In the genomic region with DNA sequence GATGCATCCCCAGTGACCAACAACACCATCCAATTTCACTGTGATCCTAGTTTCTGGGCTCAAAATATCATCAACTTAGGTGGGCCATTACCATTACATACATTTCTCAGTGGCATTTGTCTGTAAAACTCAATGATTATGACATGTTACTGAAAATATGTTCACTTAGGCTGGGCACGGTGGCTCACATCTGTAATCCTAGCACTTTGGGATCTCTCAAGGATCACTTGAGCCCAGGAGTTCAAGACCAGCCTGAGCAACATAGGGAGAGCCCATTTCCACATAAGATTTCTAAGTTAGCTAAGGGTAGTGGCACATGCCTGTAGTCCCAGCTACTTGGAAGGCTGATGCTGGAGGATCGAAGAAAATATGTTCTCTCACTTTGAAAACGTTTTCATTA, we compare ENCODE assay signal across 35 cellular contexts.
"Had no signal": no experiment of that assay in that cellular context is flagged by ENCODE, and none has a peak within 500 bp of the region (broad histone marks: within the 10 kb centered on the region; RNA-seq: fewer than 3 reads in every experiment).

No MANE protein-coding gene starts in this region.

- H3K4me3 ChIP-seq: MG63 had no signal

- H3K27me3 ChIP-seq: MG63 had no signal

- H3K9me3 ChIP-seq: MG63 had no signal

- DNase-seq: Karpas-422, Kasumi-1, MG63, MM.1S, MV-4-11, NCI-H1048, NCI-H1092, NCI-H1092 treated with DMSO at 0.1 percent for 48 hours, NCI-H1105, NCI-H1105 treated with DMSO at 0.1 percent for 48 hours, NCI-H1417, NCI-H1417 treated with DMSO at 0.1 percent for 48 hours, NCI-H1436, NCI-H1436 treated with DMSO at 0.1 percent for 48 hours, NCI-H146, NCI-H1694, NCI-H1694 treated with DMSO at 0.1 percent for 48 hours, NCI-H187, NCI-H187 treated with DMSO at 0.1 percent for 48 hours, NCI-H1930, NCI-H2029, NCI-H2029 treated with DMSO at 0.1 percent for 48 hours, NCI-H2081, NCI-H2081 treated with DMSO at 0.1 percent for 48 hours, NCI-H2107, NCI-H2171, NCI-H2171 treated with DMSO at 0.1 percent for 48 hours, NCI-H2227 treated with DMSO at 0.1 percent for 48 hours, NCI-H226, NCI-H345, NCI-H446, NCI-H446 treated with DMSO at 0.1 percent for 48 hours, NCI-H510A, NCI-H510A treated with DMSO at 0.1 percent for 48 hours, NCI-H524 had no signal
